ENCODE assay signal across 28 cellular contexts in the genomic region with DNA sequence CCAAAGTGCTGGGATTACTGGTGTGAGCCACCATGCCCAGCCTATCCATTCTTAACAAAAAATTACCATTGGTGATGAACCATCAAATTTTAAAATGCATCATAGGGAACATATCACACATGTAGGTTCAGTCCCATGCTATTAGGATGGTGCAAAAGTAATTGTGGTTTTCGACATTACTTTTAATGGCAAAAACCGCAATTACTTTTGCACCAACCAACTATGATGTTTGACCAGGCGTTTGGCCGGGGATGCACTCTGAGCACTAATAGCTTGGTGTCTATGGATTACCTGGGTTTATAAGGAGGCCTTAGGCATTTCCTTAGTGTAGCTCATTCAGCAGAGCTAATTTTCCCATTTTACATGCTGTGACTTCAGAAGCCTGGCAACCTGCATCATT.
"Had no signal": no experiment of that assay in that cellular context is flagged by ENCODE, and none has a peak within 500 bp of the region (broad histone marks: within the 10 kb centered on the region; RNA-seq: fewer than 3 reads in every experiment).

No MANE protein-coding gene starts in this region.

- H3K27me3 ChIP-seq: brain microvascular endothelial cell had no signal

- H3K27me3 Mint-ChIP-seq: activated CD8-positive, alpha-beta T cell treated with anti-CD3 and anti-CD28 coated beads for 36 hours; activated naive CD4-positive, alpha-beta T cell treated with anti-CD3 and anti-CD28 coated beads, Interleukin-2, amount 50 U/mL, for 24 hours; activated naive CD8-positive, alpha-beta T cell treated with anti-CD3 and anti-CD28 coated beads, Interleukin-2, amount 10 ng/mL, durations not matched to agents 7 days and 5 days; activated T-helper 17 cell treated with anti-CD3 and anti-CD28 coated beads, Interleukin-2, amount 50 U/mL, for 72 hours; central memory CD8-positive, alpha-beta T cell; dendritic cell treated with granulocyte-macrophage colony-stimulating factor and Interleukin-4, amounts not matched to agents 40 ng/mL and 50 ng/mL, for 4 days had no signal

- H3K4me3 Mint-ChIP-seq: activated CD8-positive, alpha-beta T cell treated with anti-CD3 and anti-CD28 coated beads for 36 hours; activated naive CD4-positive, alpha-beta T cell treated with anti-CD3 and anti-CD28 coated beads for 36 hours; activated naive CD4-positive, alpha-beta T cell treated with anti-CD3 and anti-CD28 coated beads, Interleukin-2, amount 50 U/mL, for 24 hours; activated naive CD8-positive, alpha-beta T cell treated with anti-CD3 and anti-CD28 coated beads, Interleukin-2, amount 10 ng/mL, durations not matched to agents 7 days and 5 days; activated T-cell treated with anti-CD3 and anti-CD28 coated beads, Interleukin-2, amount 50 U/mL, for 4 hours; central memory CD8-positive, alpha-beta T cell; dendritic cell treated with granulocyte-macrophage colony-stimulating factor and Interleukin-4, amounts not matched to agents 40 ng/mL and 50 ng/mL, for 4 days; endodermal cell; WTC11 had no signal

- H3K27ac Mint-ChIP-seq: activated naive CD4-positive, alpha-beta T cell treated with anti-CD3 and anti-CD28 coated beads for 36 hours; activated naive CD8-positive, alpha-beta T cell treated with anti-CD3 and anti-CD28 coated beads, Interleukin-2, amount 10 ng/mL, durations not matched to agents 7 days and 5 days; dendritic cell treated with granulocyte-macrophage colony-stimulating factor and Interleukin-4, amounts not matched to agents 40 ng/mL and 50 ng/mL, for 4 days; endodermal cell; WTC11 had no signal

- H3K9me3 Mint-ChIP-seq: activated naive CD4-positive, alpha-beta T cell treated with anti-CD3 and anti-CD28 coated beads for 36 hours; central memory CD8-positive, alpha-beta T cell; dendritic cell treated with granulocyte-macrophage colony-stimulating factor and Interleukin-4, amounts not matched to agents 40 ng/mL and 50 ng/mL, for 4 days; endodermal cell; WTC11 had no signal

- DNase-seq: activated CD4-positive, alpha-beta T cell treated with anti-CD3 and anti-CD28 coated beads for 1 hour; activated CD4-positive, alpha-beta T cell treated with anti-CD3 and anti-CD28 coated beads for 48 hours; activated CD8-positive, alpha-beta memory T cell treated with anti-CD3 and anti-CD28 coated beads for 24 hours; activated CD8-positive, alpha-beta T cell treated with anti-CD3 and anti-CD28 coated beads for 36 hours; activated effector memory CD4-positive, alpha-beta T cell treated with anti-CD3 and anti-CD28 coated beads, Interleukin-2, amount 50 U/mL, for 16 hours; activated naive CD4-positive, alpha-beta T cell treated with anti-CD3 and anti-CD28 coated beads for 36 hours; activated naive CD8-positive, alpha-beta T cell treated with anti-CD3 and anti-CD28 coated beads, Interleukin-2, amount 10 ng/mL, durations not matched to agents 7 days and 5 days; activated T-cell treated with anti-CD3 and anti-CD28 coated beads, Interleukin-2, amount 50 U/mL, for 4 hours; amniotic stem cell; anterior cingulate cortex; brain microvascular endothelial cell; dorsolateral prefrontal cortex; effector memory CD4-positive, alpha-beta T cell; endodermal cell; foreskin fibroblast; head of caudate nucleus; T-helper 2 cell had no signal

- H3K36me3 ChIP-seq: brain microvascular endothelial cell had no signal

- H3K36me3 Mint-ChIP-seq: WTC11 had no signal

- H3K4me3 ChIP-seq: coronary artery, dorsolateral prefrontal cortex had no signal

- FAIRE-seq: astrocyte, bronchial epithelial cell, frontal cortex had no signal

- H3K27ac ChIP-seq: brain microvascular endothelial cell, coronary artery, dorsolateral prefrontal cortex, VCaP had no signal

- ATAC-seq: activated CD8-positive, alpha-beta T cell treated with anti-CD3 and anti-CD28 coated beads for 36 hours; activated T-cell treated with anti-CD3 and anti-CD28 coated beads, Interleukin-2, amount 50 U/mL, for 4 hours; activated T-helper 17 cell treated with anti-CD3 and anti-CD28 coated beads, Interleukin-2, amount 50 U/mL, for 72 hours; esophagus mucosa; WTC11 had no signal

- H3K4me1 Mint-ChIP-seq: endodermal cell had no signal
